Comparison of ENCODE assay signal across 8 cellular contexts in genomic region chrX:7147978-7148824, GRCh38. TPM values are rescaled to one million over a fixed set of nuclear protein-coding genes. Genes with fewer than 3 reads are reported as not detected.
DNase-seq lines count a peak whose midpoint lies in the region; ATAC-seq lines count a peak whose summit lies in the region.

PUDP (minus strand) TSS chrX:7148153; CDS start chrX:7148113, 40 bp downstream.

- no peaks in the 10 kb centered on the region for H3K36me3 Mint-ChIP-seq in IgD-negative memory B cell

- H3K27me3 Mint-ChIP-seq in IgD-negative memory B cell, result no peaks in the 10 kb centered on the region

- H3K27me3 ChIP-seq in esophagus (ENCODE audit: control insufficient read depth in 1 of 2, insufficient read depth in 2 of 2, low read length in 2 of 2), result no peaks in the 10 kb centered on the region
- no peaks in the 10 kb centered on the region for H3K27me3 ChIP-seq in muscle layer of colon (ENCODE audit: control insufficient read depth in 1 of 2, insufficient read depth in 2 of 2, low read length in 2 of 2)

- no peaks in the 10 kb centered on the region for H3K9me3 ChIP-seq in esophagus (ENCODE audit: control insufficient read depth in 2 of 2, insufficient read depth in 1 of 2, low read depth in 1 of 2, low read length in 1 of 2)
- H3K9me3 ChIP-seq in muscle layer of colon (ENCODE audit: low read length), result no peaks in the 10 kb centered on the region

- H3K4me1 ChIP-seq in esophagus (ENCODE audit: control insufficient read depth in 2 of 2, insufficient read depth in 2 of 2, low read length in 1 of 2), result no peaks in the 10 kb centered on the region
- peaks cover 10% of the 10 kb centered on the region for H3K4me1 ChIP-seq in muscle layer of colon (ENCODE audit: insufficient read depth, low read length)

- DNase-seq in DMS153 treated with DMSO at 0.1 percent for 48 hours (lab: John Stamatoyannopoulos, UW; ENCODE audit: unreplicated experiment), result peak; percentile 48
- DNase-seq in OCI-M2 (lab: John Stamatoyannopoulos, UW; ENCODE audit: unreplicated experiment), result peak; percentile 32
- peak; percentile 94 for DNase-seq in activated T-cell treated with anti-CD3 and anti-CD28 coated beads, Interleukin-2, amount 50 U/mL, for 1 hour
- peak; percentile 60 to 79 for DNase-seq in stimulated activated CD8-positive, alpha-beta memory T cell treated with anti-CD3 and anti-CD28 coated beads, Interleukin-7, amount 100 ng/mL, for 1 hour (ENCODE audit: low read depth in 2 of 2)

- peaks cover 10 to 22% (median 16%) of the 10 kb centered on the region in 3 donors for H3K4me1 Mint-ChIP-seq in IgD-negative memory B cell

- H3K4me3 Mint-ChIP-seq in IgD-negative memory B cell, result peak within 1 kb of the TSS; percentile 96 to 100 (median 98)

- ATAC-seq in GM21529 (IDR thresholded peaks at IDR 0.05; ENCODE audit: unreplicated experiment), result peak; percentile 78

- H3K4me3 ChIP-seq in esophagus (ENCODE audit: low read depth in 1 of 2, low read length in 2 of 2) (peak within 1 kb of the TSS; percentile 80 to 89), muscle layer of colon (ENCODE audit: low read depth in 1 of 2, low read length in 2 of 2) (peak within 1 kb of the TSS; percentile 81 to 95)

- H3K27ac Mint-ChIP-seq in IgD-negative memory B cell, result peak within 1 kb of the TSS; percentile 97 to 99 (median 99)

- H3K9me3 Mint-ChIP-seq in IgD-negative memory B cell, result no peaks in the 10 kb centered on the region

- H3K27ac ChIP-seq in esophagus (ENCODE audit: low read depth in 2 of 2, low read length in 1 of 2) (peak within 1 kb of the TSS; percentile 91 to 95), muscle layer of colon (ENCODE audit: low read depth, low read length) (peak within 1 kb of the TSS; percentile 81)

- 0 to 1% methylated on average over 48 to 76 of the region's 76 CpGs for WGBS in esophagus, 2 donors

- peak within 1 kb of the TSS; percentile 4 for H3K9ac ChIP-seq in muscle layer of colon (ENCODE audit: low read length)

- H3K36me3 ChIP-seq in esophagus (ENCODE audit: control insufficient read depth in 2 of 2, insufficient read depth in 2 of 2, low read length in 1 of 2) (no peaks in the 10 kb centered on the region), muscle layer of colon (ENCODE audit: insufficient read depth, low read length) (no peaks in the 10 kb centered on the region)

RNA-seq across cellular contexts. Expression of gene PUDP, which starts in this region (rescaled TPM):
- 13.0 TPM for polyA plus RNA-seq in IgD-negative memory B cell
- polyA plus RNA-seq in esophagus, result 1 to 10 TPM; 3.2 to 8.8 TPM

Comparison
In these comparisons a context has a peak if more than half of its experiments do, and no peak if none do; other contexts are left out.
1. Peak in every context shown above with its lines: DNase-seq, ATAC-seq, H3K4me3 ChIP-seq and H3K27ac ChIP-seq.
2. DNase-seq: peak in every context shown above with its lines; median percentile 94 in activated T-cell treated with anti-CD3 and anti-CD28 coated beads, Interleukin-2, amount 50 U/mL, for 1 hour; 70 in stimulated activated CD8-positive, alpha-beta memory T cell treated with anti-CD3 and anti-CD28 coated beads, Interleukin-7, amount 100 ng/mL, for 1 hour; 48 in DMS153 treated with DMSO at 0.1 percent for 48 hours; 32 in OCI-M2.